ENCODE assay signal across 1 cellular context in genomic region chr14:100770605-100771120, GRCh38.
TF ChIP-seq lines count a peak whose summit lies in the region.

No MANE protein-coding gene starts in this region.

TF ChIP-seq in K562, 482 proteins besides CTCF, POLR2A, EP300 and RAD21 (continued from another document and continues in another):
- TF ChIP-seq ZNF609 (CRISPR knock-in tag; IDR thresholded peaks at IDR 0.05; ENCODE audit: borderline replicate concordance) (no peak), WHSC1 (IDR thresholded peaks at IDR 0.05; ENCODE audit: low read length) (no peak), BACH1 (tag; IDR thresholded peaks at IDR 0.05) (no peak), SIN3B (IDR thresholded peaks at IDR 0.05; ENCODE audit: low read depth) (no peak), POLR2G (IDR thresholded peaks at IDR 0.05; ENCODE audit: low read depth, low read length) (no peak), SAFB (IDR thresholded peaks at IDR 0.05; ENCODE audit: borderline replicate concordance, low read depth, low read length) (no peak), SAFB2 (IDR thresholded peaks at IDR 0.05; ENCODE audit: borderline replicate concordance, low read depth, low read length, severe bottlenecking) (no peak), KDM2B (CRISPR knock-in tag; IDR thresholded peaks at IDR 0.05) (no peak), ZFP91 (CRISPR knock-in tag; IDR thresholded peaks at IDR 0.05) (no peak), SMAD2 (IDR thresholded peaks at IDR 0.05; ENCODE audit: low read depth, low read length) (no peak), ARID1B (IDR thresholded peaks at IDR 0.05) (no peak), EGR1 (conservative IDR thresholded peaks at IDR 0.05) (no peak), MBD1 (CRISPR knock-in tag; IDR thresholded peaks at IDR 0.05) (no peak), TFE3 (CRISPR knock-in tag; IDR thresholded peaks at IDR 0.05) (no peak), ATF4 (CRISPR knock-in tag; IDR thresholded peaks at IDR 0.05) (no peak), PYGO2 (tag; IDR thresholded peaks at IDR 0.05) (no peak), ZSCAN29 (IDR thresholded peaks at IDR 0.05) (no peak), MAZ (CRISPR knock-in tag; conservative IDR thresholded peaks at IDR 0.05 in 1 of 2, IDR thresholded peaks at IDR 0.05 in 1 of 2) (0 out of 4 replicates have a peak, but pooled peaks of 1 of the 2 experiments have one; percentile 36), REST (CRISPR knock-in tag; IDR thresholded peaks at IDR 0.05; ENCODE audit: low read depth) (no peak), IRF2 (CRISPR knock-in tag; IDR thresholded peaks at IDR 0.05) (no peak), KDM4B (IDR thresholded peaks at IDR 0.05; ENCODE audit: borderline replicate concordance in 2 of 2, low read depth in 1 of 2) (no peak), ZNF347 (CRISPR knock-in tag; IDR thresholded peaks at IDR 0.05; ENCODE audit: low read depth) (no peak), HEY1 (CRISPR knock-in tag; IDR thresholded peaks at IDR 0.05; ENCODE audit: borderline replicate concordance) (no peak), ZNF436 (CRISPR knock-in tag; IDR thresholded peaks at IDR 0.05) (no peak), ZNF311 (CRISPR knock-in tag; IDR thresholded peaks at IDR 0.05) (0 out of 2 replicates have a peak, but pooled peaks have one; percentile 6), RFX1 (IDR thresholded peaks at IDR 0.05) (peak; percentile 34; the same call in 1 of the 2 replicates), TAL1 (IDR thresholded peaks at IDR 0.05) (no peak), FOXJ3 (CRISPR knock-in tag; IDR thresholded peaks at IDR 0.05) (no peak), CAMTA2 (CRISPR knock-in tag; conservative IDR thresholded peaks at IDR 0.05) (no peak), ZNF740 (CRISPR knock-in tag; IDR thresholded peaks at IDR 0.05) (no peak), ZNF740 (tag; IDR thresholded peaks at IDR 0.05) (0 out of 4 replicates have a peak, but pooled peaks of 1 of the 2 experiments have one; percentile 34), ZNF592 (IDR thresholded peaks at IDR 0.05) (no peak), DIDO1 (tag; IDR thresholded peaks at IDR 0.05; ENCODE audit: low read depth) (no peak), NFRKB (IDR thresholded peaks at IDR 0.05; ENCODE audit: low read depth) (peak; percentile 93), NFATC3 (IDR thresholded peaks at IDR 0.05) (no peak), ZFX (CRISPR knock-in tag; IDR thresholded peaks at IDR 0.05) (no peak), ZNF695 (CRISPR knock-in tag; IDR thresholded peaks at IDR 0.05) (no peak), JUND (IDR thresholded peaks at IDR 0.05; ENCODE audit: borderline replicate concordance, low read depth, low read length) (no peak), JUND (tag; IDR thresholded peaks at IDR 0.05; ENCODE audit: borderline replicate concordance, low read depth, low read length) (no peak), BRD4 (IDR thresholded peaks at IDR 0.05) (peak; percentile 56; the same call in 1 of the 2 replicates), RUNX1 (IDR thresholded peaks at IDR 0.05; ENCODE audit: low read depth) (no peak)
